ENCODE assay signal across 19 cellular contexts in genomic region chr10:15484128-15484527, GRCh38.
"Had no signal": no experiment of that assay in that cellular context is flagged by ENCODE, and none has a peak within 500 bp of the region (broad histone marks: within the 10 kb centered on the region; RNA-seq: fewer than 3 reads in every experiment).

No MANE protein-coding gene starts in this region.

- DNase-seq: caudate nucleus; cerebellar nuclear complex; dorsolateral prefrontal cortex; effector CD4-positive, alpha-beta T cell; gastrocnemius medialis; head of caudate nucleus; kidney; natural killer cell; nucleus accumbens; sigmoid colon; stimulated activated CD4-positive, alpha-beta T cell treated with anti-CD3 and anti-CD28 coated beads, Interleukin-4, amount 100 ng/mL, for 4 hours; stimulated activated naive B cell treated with anti-CD40 and anti-IgM and Interleukin-4, amounts not matched to agents 10 μg/mL and 1 μg/mL and 100 μg/mL, for 72 hours had no signal

- H3K4me3 ChIP-seq: dorsolateral prefrontal cortex, gastrocnemius medialis, prostate gland, right atrium auricular region, sigmoid colon had no signal

- H3K27ac ChIP-seq: dorsolateral prefrontal cortex, gastrocnemius medialis, prostate gland, right atrium auricular region, sigmoid colon had no signal

- H3K4me3 Mint-ChIP-seq: natural killer cell; neural crest cell; stimulated activated naive B cell treated with anti-CD40 and anti-IgM and Interleukin-4, amounts not matched to agents 10 μg/mL and 1 μg/mL and 100 μg/mL, for 72 hours; stimulated activated naive CD8-positive, alpha-beta T cell treated with anti-CD3 and anti-CD28 coated beads, Interleukin-15, Interleukin-2, amounts not matched to agents 100 ng/mL and 50 ng/mL, for 24 hours had no signal

- H3K36me3 Mint-ChIP-seq: natural killer cell; stimulated activated naive B cell treated with anti-CD40 and anti-IgM and Interleukin-4, amounts not matched to agents 10 μg/mL and 1 μg/mL and 100 μg/mL, for 72 hours; type B pancreatic cell had no signal

- H3K27ac Mint-ChIP-seq: natural killer cell; stimulated activated naive B cell treated with anti-CD40 and anti-IgM and Interleukin-4, amounts not matched to agents 10 μg/mL and 1 μg/mL and 100 μg/mL, for 72 hours; stimulated activated naive CD8-positive, alpha-beta T cell treated with anti-CD3 and anti-CD28 coated beads, Interleukin-15, Interleukin-2, amounts not matched to agents 100 ng/mL and 50 ng/mL, for 24 hours had no signal

- ATAC-seq: esophagus mucosa; gastrocnemius medialis; left lobe of liver; natural killer cell; stimulated activated naive B cell treated with anti-CD40 and anti-IgM and Interleukin-4, amounts not matched to agents 10 μg/mL and 1 μg/mL and 100 μg/mL, for 72 hours had no signal

- H3K4me1 ChIP-seq: gastrocnemius medialis, prostate gland, right atrium auricular region, sigmoid colon had no signal

- H3K27me3 ChIP-seq: gastrocnemius medialis, right atrium auricular region had no signal

- H3K9me3 Mint-ChIP-seq: natural killer cell; stimulated activated naive CD8-positive, alpha-beta T cell treated with anti-CD3 and anti-CD28 coated beads, Interleukin-15, Interleukin-2, amounts not matched to agents 100 ng/mL and 50 ng/mL, for 24 hours; type B pancreatic cell had no signal

- H3K9me3 ChIP-seq: gastrocnemius medialis, prostate gland, right atrium auricular region, sigmoid colon had no signal

- H3K4me1 Mint-ChIP-seq: natural killer cell had no signal

- H3K36me3 ChIP-seq: gastrocnemius medialis, prostate gland, right atrium auricular region, sigmoid colon had no signal
